ENCODE assay signal across 17 cellular contexts in the genomic region with DNA sequence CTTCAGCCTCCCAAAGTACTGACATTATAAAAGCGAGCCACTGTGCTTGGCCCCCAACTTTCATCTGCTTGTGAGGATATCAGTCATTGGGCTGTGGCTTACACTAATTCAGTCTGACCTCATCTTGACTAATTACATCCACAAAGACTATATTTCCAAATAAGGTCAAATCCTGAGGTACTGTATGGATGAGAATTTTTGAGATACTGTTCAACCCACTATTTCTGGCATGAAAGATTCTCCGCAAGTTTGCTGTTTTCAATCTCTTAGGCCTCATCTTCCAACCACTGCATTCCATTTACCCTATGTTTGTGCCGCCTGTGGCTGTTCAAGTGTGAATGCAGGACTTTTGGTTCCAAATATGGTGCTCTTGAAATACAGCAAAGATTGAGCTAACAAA.
"Had no signal": no experiment of that assay in that cellular context is flagged by ENCODE, and none has a peak within 500 bp of the region (broad histone marks: within the 10 kb centered on the region; RNA-seq: fewer than 3 reads in every experiment).

No MANE protein-coding gene starts in this region.

- H3K9me3 ChIP-seq: breast epithelium, gastrocnemius medialis, mucosa of descending colon, thoracic aorta had no signal

- H3K27me3 ChIP-seq: breast epithelium, gastrocnemius medialis, heart left ventricle had no signal

- H3K36me3 Mint-ChIP-seq: activated naive CD8-positive, alpha-beta T cell; naive B cell; stimulated activated naive B cell treated with anti-CD40 and anti-IgM and Interleukin-4, amounts not matched to agents 10 μg/mL and 1 μg/mL and 100 μg/mL, for 72 hours had no signal

- ATAC-seq: activated CD4-positive, alpha-beta T cell treated with anti-CD3 and anti-CD28 coated beads for 36 hours; gastrocnemius medialis; heart left ventricle; left ventricle myocardium superior; mucosa of descending colon; stimulated activated naive B cell treated with anti-CD40 and anti-IgM and Interleukin-4, amounts not matched to agents 10 μg/mL and 1 μg/mL and 100 μg/mL, for 72 hours had no signal

- H3K27ac ChIP-seq: breast epithelium, coronary artery, gastrocnemius medialis, heart left ventricle, thoracic aorta, WERI-Rb-1 had no signal

- H3K27me3 Mint-ChIP-seq: stimulated activated naive B cell treated with anti-CD40 and anti-IgM and Interleukin-4, amounts not matched to agents 10 μg/mL and 1 μg/mL and 100 μg/mL, for 72 hours had no signal

- H3K4me3 ChIP-seq: breast epithelium, coronary artery, gastrocnemius medialis, heart left ventricle, mucosa of descending colon, thoracic aorta had no signal

- H3K36me3 ChIP-seq: breast epithelium, gastrocnemius medialis, heart left ventricle, thoracic aorta, WERI-Rb-1 had no signal

- DNase-seq: activated CD4-positive, alpha-beta T cell treated with anti-CD3 and anti-CD28 coated beads for 36 hours; activated CD4-positive, alpha-beta T cell treated with anti-CD3 and anti-CD28 coated beads, Interleukin-2, amount 50 U/mL, for 48 hours; activated gamma-delta T cell treated with Interleukin-2 at 50 U/mL for 16 hours; amygdala; gastrocnemius medialis; heart left ventricle; left ventricle myocardium superior; mucosa of descending colon; naive B cell; stimulated activated naive B cell treated with anti-CD40 and anti-IgM and Interleukin-4, amounts not matched to agents 10 μg/mL and 1 μg/mL and 100 μg/mL, for 72 hours; T-helper 2 cell; WERI-Rb-1 had no signal

- H3K9me3 Mint-ChIP-seq: neural crest cell had no signal

- H3K4me1 Mint-ChIP-seq: activated CD4-positive, alpha-beta T cell treated with anti-CD3 and anti-CD28 coated beads for 36 hours; naive B cell; neural crest cell; stimulated activated naive B cell treated with anti-CD40 and anti-IgM and Interleukin-4, amounts not matched to agents 10 μg/mL and 1 μg/mL and 100 μg/mL, for 72 hours had no signal

- H3K4me1 ChIP-seq: breast epithelium, gastrocnemius medialis, heart left ventricle had no signal

- H3K4me3 Mint-ChIP-seq: activated CD4-positive, alpha-beta T cell treated with anti-CD3 and anti-CD28 coated beads for 36 hours; activated naive CD8-positive, alpha-beta T cell; naive B cell; neural crest cell; stimulated activated naive B cell treated with anti-CD40 and anti-IgM and Interleukin-4, amounts not matched to agents 10 μg/mL and 1 μg/mL and 100 μg/mL, for 72 hours had no signal

- H3K27ac Mint-ChIP-seq: activated CD4-positive, alpha-beta T cell treated with anti-CD3 and anti-CD28 coated beads for 36 hours; activated naive CD8-positive, alpha-beta T cell; naive B cell; stimulated activated naive B cell treated with anti-CD40 and anti-IgM and Interleukin-4, amounts not matched to agents 10 μg/mL and 1 μg/mL and 100 μg/mL, for 72 hours had no signal
